ENCODE assay signal across 35 cellular contexts in genomic region chr1:69847670-69848069, GRCh38.
"Had no signal": no experiment of that assay in that cellular context is flagged by ENCODE, and none has a peak within 500 bp of the region (broad histone marks: within the 10 kb centered on the region; RNA-seq: fewer than 3 reads in every experiment).

No MANE protein-coding gene starts in this region.

- H3K27ac ChIP-seq: KMS-11 had no signal

- DNase-seq: Karpas-422, Kasumi-1, KBM-7, KG1, MG63, MM.1S, MV-4-11, NCI-H1048, NCI-H1092, NCI-H1092 treated with DMSO at 0.1 percent for 48 hours, NCI-H1105, NCI-H1105 treated with DMSO at 0.1 percent for 48 hours, NCI-H1417, NCI-H1417 treated with DMSO at 0.1 percent for 48 hours, NCI-H1436, NCI-H1436 treated with DMSO at 0.1 percent for 48 hours, NCI-H146, NCI-H1694, NCI-H1694 treated with DMSO at 0.1 percent for 48 hours, NCI-H187, NCI-H187 treated with DMSO at 0.1 percent for 48 hours, NCI-H1930, NCI-H2029, NCI-H2029 treated with DMSO at 0.1 percent for 48 hours, NCI-H2081, NCI-H2081 treated with DMSO at 0.1 percent for 48 hours, NCI-H2107, NCI-H2171, NCI-H2171 treated with DMSO at 0.1 percent for 48 hours, NCI-H2227 treated with DMSO at 0.1 percent for 48 hours, NCI-H226, NCI-H345, NCI-H446, NCI-H446 treated with DMSO at 0.1 percent for 48 hours had no signal

- H3K4me3 ChIP-seq: MG63 had no signal

- H3K9me3 ChIP-seq: MG63 had no signal

- H3K36me3 ChIP-seq: MG63 had no signal

- H3K27me3 ChIP-seq: MG63 had no signal

- H3K9ac ChIP-seq: KMS-11 had no signal

- H3K4me2 ChIP-seq: KMS-11 had no signal
